Comparison of ENCODE assay signal across 21 cellular contexts in the genomic region with DNA sequence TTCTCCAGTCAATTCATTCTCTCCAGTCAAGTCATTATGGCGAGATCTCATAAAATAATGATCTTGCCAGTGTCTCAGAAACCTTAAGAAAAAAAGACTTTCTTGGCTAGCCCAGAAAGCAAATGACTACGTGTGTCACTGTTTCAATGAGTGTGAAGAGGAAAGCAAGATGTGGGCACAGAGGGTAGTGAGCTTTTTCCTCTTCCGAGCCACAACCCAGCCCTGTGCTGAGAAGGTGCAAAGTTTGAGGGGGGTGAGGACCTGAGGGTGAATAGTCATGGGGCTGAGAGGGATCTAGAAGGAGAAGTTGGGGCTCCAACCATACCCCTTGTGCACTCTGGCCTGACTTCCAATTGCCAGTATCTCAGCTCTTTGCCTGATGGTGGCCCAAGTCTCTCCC.
"Had no signal": no experiment of that assay in that cellular context is flagged by ENCODE, and none has a peak within 500 bp of the region (broad histone marks: within the 10 kb centered on the region; RNA-seq: fewer than 3 reads in every experiment).

No MANE protein-coding gene starts in this region.

- H3K36me3 ChIP-seq: gastrocnemius medialis, left ventricle myocardium inferior, ovary, right lobe of liver, tibial nerve had no signal

- H3K27me3 Mint-ChIP-seq: activated B cell treated with CpG ODN at 0.5 μM for 24 hours; activated CD4-positive, alpha-beta memory T cell treated with anti-CD3 and anti-CD28 coated beads for 36 hours had no signal

- H3K4me3 ChIP-seq: gastrocnemius medialis, left ventricle myocardium inferior, ovary, right lobe of liver, tibial nerve had no signal

- H3K9me3 Mint-ChIP-seq: activated CD4-positive, alpha-beta memory T cell treated with anti-CD3 and anti-CD28 coated beads for 36 hours; activated T-cell treated with anti-CD3 and anti-CD28 coated beads, Interleukin-2, amount 50 U/mL, for 4 hours had no signal

- ATAC-seq: gastrocnemius medialis, SK-N-SH treated with all-trans-retinoic acid at 6 μM for 48 hours had no signal

- H3K4me1 ChIP-seq: right lobe of liver had no signal

- DNase-seq: activated B cell treated with CpG ODN at 0.5 μM for 24 hours; activated CD4-positive, alpha-beta memory T cell treated with anti-CD3 and anti-CD28 coated beads for 36 hours; activated CD4-positive, alpha-beta T cell treated with anti-CD3 and anti-CD28 coated beads for 4 hours; activated naive CD4-positive, alpha-beta T cell treated with anti-CD3 and anti-CD28 coated beads, Interleukin-2, amount 50 U/mL, for 16 hours; activated T-cell treated with anti-CD3 and anti-CD28 coated beads, Interleukin-2, amount 50 U/mL, for 4 hours; amniotic stem cell; caudate nucleus; gastrocnemius medialis; head of caudate nucleus; kidney glomerular epithelial cell; left ventricle myocardium inferior; mammary epithelial cell; ovary; right lobe of liver; stimulated activated CD4-positive, alpha-beta T cell treated with anti-CD3 and anti-CD28 coated beads, Interleukin-15, amount 100 ng/mL, for 24 hours; stimulated activated CD4-positive, alpha-beta T cell treated with anti-CD3 and anti-CD28 coated beads, Interleukin-2, amount 100 ng/mL, for 48 hours; T-helper 1 cell; T-helper 9 cell had no signal

- H3K9me3 ChIP-seq: gastrocnemius medialis, left ventricle myocardium inferior, ovary, right lobe of liver, tibial nerve had no signal

- H3K27ac ChIP-seq: gastrocnemius medialis, ovary, right lobe of liver, tibial nerve had no signal

- H3K4me3 Mint-ChIP-seq: activated B cell treated with CpG ODN at 0.5 μM for 24 hours; activated CD4-positive, alpha-beta memory T cell treated with anti-CD3 and anti-CD28 coated beads for 36 hours; activated T-cell treated with anti-CD3 and anti-CD28 coated beads, Interleukin-2, amount 50 U/mL, for 4 hours; brain had no signal

- H3K27me3 ChIP-seq: gastrocnemius medialis, ovary, right lobe of liver had no signal

- H3K36me3 Mint-ChIP-seq: activated CD4-positive, alpha-beta memory T cell treated with anti-CD3 and anti-CD28 coated beads for 36 hours had no signal

- H3K27ac Mint-ChIP-seq: activated B cell treated with CpG ODN at 0.5 μM for 24 hours; activated CD4-positive, alpha-beta memory T cell treated with anti-CD3 and anti-CD28 coated beads for 36 hours had no signal
